Comparison of ENCODE assay signal across 1 cellular context in genomic region chr19:49574206-49574755, GRCh38.
TF ChIP-seq lines count a peak whose summit lies in the region.

No MANE protein-coding gene starts in this region.

TF ChIP-seq in HepG2, 621 proteins besides CTCF, POLR2A, EP300 and RAD21:
- TF ChIP-seq GZF1 (CRISPR knock-in tag; IDR thresholded peaks at IDR 0.05), result no peak
- TF ChIP-seq ZNF503 (CRISPR knock-in tag; IDR thresholded peaks at IDR 0.05), result no peak
- no peak for TF ChIP-seq ZNF24 (IDR thresholded peaks at IDR 0.05)
- no peak for TF ChIP-seq THAP11 (CRISPR knock-in tag; IDR thresholded peaks at IDR 0.05)
- peak; percentile 72 to 88 for TF ChIP-seq MAFK (conservative IDR thresholded peaks at IDR 0.05 in 1 of 2, IDR thresholded peaks at IDR 0.05 in 1 of 2; ENCODE audit: low read length in 2 of 2)
- no peak for TF ChIP-seq ZSCAN25 (CRISPR knock-in tag; IDR thresholded peaks at IDR 0.05)
- TF ChIP-seq MAFF (IDR thresholded peaks at IDR 0.05; ENCODE audit: low read depth, low read length), result peak; percentile 84
TF ChIP-seq in HepG2: peak in this region for 2.
